Comparison of ENCODE assay signal across 7 cellular contexts in genomic region chr1:212284744-212285684, GRCh38.
DNase-seq lines count a peak whose midpoint lies in the region; ATAC-seq and TF ChIP-seq lines count a peak whose summit lies in the region.

Gene PPP2R5A (plus strand): TSS chr1:212285410. CDS start chr1:212286111, 701 bp downstream.

- ATAC-seq in GM18505 (IDR thresholded peaks at IDR 0.05; ENCODE audit: unreplicated experiment) (peak; percentile 89), HG02981 (IDR thresholded peaks at IDR 0.05; ENCODE audit: unreplicated experiment) (peak; percentile 92)

- H3K4me3 ChIP-seq in astrocyte of the spinal cord (ENCODE audit: low read depth, low read length) (peak within 1 kb of the TSS; percentile 78), retinal pigment epithelial cell (ENCODE audit: low read length) (peak within 1 kb of the TSS; percentile 97)

- TF ChIP-seq CTCF in astrocyte of the spinal cord (IDR thresholded peaks at IDR 0.05; ENCODE audit: low read depth, low read length) (no peak), retinal pigment epithelial cell (conservative IDR thresholded peaks at IDR 0.05; ENCODE audit: low read depth, low read length) (peak; percentile 23)

- TF ChIP-seq POLR2A in GM18505 (IDR thresholded peaks at IDR 0.05; ENCODE audit: borderline replicate concordance, extremely low read depth, insufficient read depth, insufficient read length), result peak; percentile 71

- DNase-seq in NCI-H2029 treated with DMSO at 0.1 percent for 48 hours (lab: John Stamatoyannopoulos, UW) (peak; percentile 69), T1000 (lab: John Stamatoyannopoulos, UW) (peak; percentile 99), astrocyte of the spinal cord (ENCODE audit: low read depth, low spot score) (peak; percentile 100), hippocampal formation (lab: John Stamatoyannopoulos, UW) (peak; percentile 98 to 99), retinal pigment epithelial cell (ENCODE audit: low read depth) (peak; percentile 99)

- in situ Hi-C loops in astrocyte of the spinal cord (cut with HindIII; ENCODE audit: low sequenced_read_pairs), result no loop called here

Comparison
In these comparisons a context has a peak if more than half of its experiments do, and no peak if none do; other contexts are left out.
1. Peak in every context shown above with its lines: DNase-seq, ATAC-seq and H3K4me3 ChIP-seq.